In the genomic region with DNA sequence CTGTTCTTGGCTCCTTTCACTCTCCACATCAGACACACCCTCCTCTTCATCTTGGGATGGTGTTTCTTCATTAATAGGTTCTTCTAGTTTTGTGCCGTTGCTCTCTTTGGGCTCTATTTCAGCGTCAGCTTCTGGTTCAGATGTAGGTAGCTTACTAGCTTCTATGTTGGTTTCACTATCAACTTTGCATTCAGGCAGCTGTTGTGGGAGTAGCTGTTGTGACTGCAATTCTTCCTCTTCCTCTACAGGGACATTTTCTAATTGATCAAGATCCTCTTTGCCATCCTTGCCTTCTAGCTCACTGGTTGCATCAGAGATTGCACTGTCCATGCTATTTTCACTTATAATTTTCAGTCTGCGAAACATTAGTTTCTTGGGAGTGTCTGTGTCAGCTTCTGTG, we compare ENCODE assay signal across 13 cellular contexts.
DNase-seq lines count a peak whose midpoint lies in the region; ATAC-seq and TF ChIP-seq lines count a peak whose summit lies in the region.
"Had no signal": no experiment of that assay in that cellular context is flagged by ENCODE, and none has a peak within 500 bp of the region (broad histone marks: within the 10 kb centered on the region; RNA-seq: fewer than 3 reads in every experiment).

No MANE protein-coding gene starts in this region.

- H3K4me1 Mint-ChIP-seq in effector memory CD8-positive, alpha-beta T cell (ENCODE audit: low read depth in 2 of 2), result peaks cover 9 to 31% of the 10 kb centered on the region in 2 donors
- no peaks in the 10 kb centered on the region for H3K4me1 Mint-ChIP-seq in progenitor cell of endocrine pancreas (ENCODE audit: low read depth)

- DNase-seq in ELR (ENCODE audit: low read depth), result peak; percentile 8
- DNase-seq in NOMO-1 treated with DMSO at 0.1 percent for 48 hours (lab: John Stamatoyannopoulos, UW; ENCODE audit: unreplicated experiment), result peak; percentile 80
- no peak for DNase-seq in effector memory CD8-positive, alpha-beta T cell
- DNase-seq in cerebellum (ENCODE audit: low spot score), result no peak
- DNase-seq in testis, result no peak
- no peak for DNase-seq in progenitor cell of endocrine pancreas (ENCODE audit: low spot score, unreplicated experiment)
- DNase-seq: activated effector memory CD4-positive, alpha-beta T cell treated with Interleukin-2 at 50 U/mL for 16 hours; DMS153; gastrocnemius medialis; tibial artery had no signal

- H3K36me3 ChIP-seq in testis (ENCODE audit: low read depth, missing control alignments), result no peaks in the 10 kb centered on the region

- TF ChIP-seq CTCF in testis (IDR thresholded peaks at IDR 0.05), result no peak
- TF ChIP-seq CTCF in progenitor cell of endocrine pancreas (IDR thresholded peaks at IDR 0.05; ENCODE audit: unreplicated experiment), result no peak

- peaks cover 86% of the 10 kb centered on the region for H3K36me3 Mint-ChIP-seq in effector memory CD8-positive, alpha-beta T cell (ENCODE audit: insufficient read depth)
- H3K36me3 Mint-ChIP-seq in progenitor cell of endocrine pancreas (ENCODE audit: insufficient read depth), result peaks cover 24% of the 10 kb centered on the region

- H3K9me3 ChIP-seq in testis, result no peaks in the 10 kb centered on the region
- H3K9me3 ChIP-seq: gastrocnemius medialis, tibial artery had no signal

- H3K27me3 ChIP-seq in testis, result no peaks in the 10 kb centered on the region
- H3K27me3 ChIP-seq: gastrocnemius medialis, tibial artery had no signal

- H3K4me1 ChIP-seq in testis, result no peaks in the 10 kb centered on the region
- H3K4me1 ChIP-seq: gastrocnemius medialis, tibial artery had no signal

- H3K27me3 Mint-ChIP-seq in effector memory CD8-positive, alpha-beta T cell, result no peaks in the 10 kb centered on the region
- H3K27me3 Mint-ChIP-seq in progenitor cell of endocrine pancreas, result no peaks in the 10 kb centered on the region

- no peak overlapping the region for H3K27ac ChIP-seq in testis
- H3K27ac ChIP-seq: coronary artery, gastrocnemius medialis, tibial artery had no signal

- peak overlapping the region; percentile 66 to 69 for H3K27ac Mint-ChIP-seq in effector memory CD8-positive, alpha-beta T cell
- no peak overlapping the region for H3K27ac Mint-ChIP-seq in progenitor cell of endocrine pancreas

- no peak overlapping the region for H3K4me3 Mint-ChIP-seq in effector memory CD8-positive, alpha-beta T cell
- no peak overlapping the region for H3K4me3 Mint-ChIP-seq in progenitor cell of endocrine pancreas (ENCODE audit: low read depth)

- no peaks in the 10 kb centered on the region for H3K9me3 Mint-ChIP-seq in effector memory CD8-positive, alpha-beta T cell
- no peaks in the 10 kb centered on the region for H3K9me3 Mint-ChIP-seq in progenitor cell of endocrine pancreas (ENCODE audit: low read depth)

- H3K4me3 ChIP-seq in testis, result no peak overlapping the region
- H3K4me3 ChIP-seq: coronary artery, gastrocnemius medialis, tibial artery had no signal

- 85 to 93% methylated on average over 3 of the region's 3 CpGs for WGBS in testis, 2 donors

- ATAC-seq in GM19324 (IDR thresholded peaks at IDR 0.05; ENCODE audit: low FRiP score, unreplicated experiment) (peak; percentile 62), HG03520 (IDR thresholded peaks at IDR 0.05; ENCODE audit: unreplicated experiment) (no peak)
- no peak for ATAC-seq in effector memory CD8-positive, alpha-beta T cell (replicated peaks)
- ATAC-seq: gastrocnemius medialis had no signal

- intact Hi-C loops in testis (cut with DNase I; ENCODE audit: low total_unique reads), result no loop called here

- no peak for TF ChIP-seq POLR2A in testis (IDR thresholded peaks at IDR 0.05)

Comparison
In these comparisons a context has a peak if more than half of its experiments do, and no peak if none do; other contexts are left out.
1. DNase-seq: peak in ELR (single experiment) and NOMO-1 treated with DMSO at 0.1 percent for 48 hours (single experiment); none in effector memory CD8-positive, alpha-beta T cell (0 of 3), cerebellum (single experiment), testis (single experiment) and progenitor cell of endocrine pancreas (single experiment).